ENCODE assay signal across 9 cellular contexts in the genomic region with DNA sequence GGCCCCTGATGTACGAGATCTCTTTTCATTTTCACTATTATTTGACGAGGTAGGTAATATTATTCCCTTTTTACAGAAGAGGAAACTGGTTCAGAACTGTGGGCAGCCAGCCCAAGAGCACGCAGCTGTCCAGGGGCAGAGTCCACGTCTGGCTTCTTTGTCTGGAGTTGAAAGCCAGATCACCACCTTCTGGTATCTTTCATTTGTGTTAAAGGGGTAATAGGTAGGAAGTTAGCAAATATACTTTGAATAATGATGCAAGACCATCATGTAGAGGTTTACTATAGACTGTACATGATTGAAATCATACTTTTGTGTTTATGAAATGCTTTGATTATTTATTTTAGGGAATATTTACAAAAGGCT.
DNase-seq lines count a peak whose midpoint lies in the region; ATAC-seq lines count a peak whose summit lies in the region.
"Had no signal": no experiment of that assay in that cellular context is flagged by ENCODE, and none has a peak within 500 bp of the region (broad histone marks: within the 10 kb centered on the region; RNA-seq: fewer than 3 reads in every experiment).

No MANE protein-coding gene starts in this region.

- peak overlapping the region; percentile 84 for H3K4me3 Mint-ChIP-seq in activated T-helper 1 cell treated with anti-CD3 and anti-CD28 coated beads, Interleukin-12 subunit alpha, Interleukin-12 subunit beta, Interleukin-2, Interleukin-4 antibody, amounts not matched to agents 30 ng/mL and 10 ng/mL and 1 ng/mL, durations not matched to agents 14 hours and 24 hours and 36 hours
- peak overlapping the region; percentile 71 for H3K4me3 Mint-ChIP-seq in stimulated activated effector memory CD8-positive, alpha-beta T cell treated with anti-CD3 and anti-CD28 coated beads, Interleukin-12 subunit alpha, Interleukin-12 subunit beta, amount 100 ng/mL, for 72 hours

- peak overlapping the region; percentile 98 for H3K27ac Mint-ChIP-seq in activated T-helper 1 cell treated with anti-CD3 and anti-CD28 coated beads, Interleukin-12 subunit alpha, Interleukin-12 subunit beta, Interleukin-2, Interleukin-4 antibody, amounts not matched to agents 30 ng/mL and 10 ng/mL and 1 ng/mL, durations not matched to agents 14 hours and 24 hours and 36 hours
- H3K27ac Mint-ChIP-seq in stimulated activated effector memory CD8-positive, alpha-beta T cell treated with anti-CD3 and anti-CD28 coated beads, Interleukin-12 subunit alpha, Interleukin-12 subunit beta, amount 100 ng/mL, for 72 hours = peak overlapping the region; percentile 93

- peak overlapping the region; percentile 36 for H3K27ac ChIP-seq in iPS-18a (ENCODE audit: low read length)

- peaks cover 58% of the 10 kb centered on the region for H3K36me3 Mint-ChIP-seq in activated T-helper 1 cell treated with anti-CD3 and anti-CD28 coated beads, Interleukin-12 subunit alpha, Interleukin-12 subunit beta, Interleukin-2, Interleukin-4 antibody, amounts not matched to agents 30 ng/mL and 10 ng/mL and 1 ng/mL, durations not matched to agents 14 hours and 24 hours and 36 hours (ENCODE audit: low read depth)
- H3K36me3 Mint-ChIP-seq in stimulated activated effector memory CD8-positive, alpha-beta T cell treated with anti-CD3 and anti-CD28 coated beads, Interleukin-12 subunit alpha, Interleukin-12 subunit beta, amount 100 ng/mL, for 72 hours = peaks cover 100% of the 10 kb centered on the region

- intact Hi-C loops in activated T-helper 1 cell treated with anti-CD3 and anti-CD28 coated beads, Interleukin-12 subunit alpha, Interleukin-12 subunit beta, Interleukin-2, Interleukin-4 antibody, amounts not matched to agents 30 ng/mL and 10 ng/mL and 1 ng/mL, durations not matched to agents 14 hours and 24 hours and 36 hours (cut with micrococcal nuclease) = no loop called here

- peak overlapping the region; percentile 50 for H3K9ac ChIP-seq in iPS-18a (ENCODE audit: low read length)

- no peaks in the 10 kb centered on the region for H3K27me3 Mint-ChIP-seq in activated T-helper 1 cell treated with anti-CD3 and anti-CD28 coated beads, Interleukin-12 subunit alpha, Interleukin-12 subunit beta, Interleukin-2, Interleukin-4 antibody, amounts not matched to agents 30 ng/mL and 10 ng/mL and 1 ng/mL, durations not matched to agents 14 hours and 24 hours and 36 hours (ENCODE audit: insufficient read depth)

- H3K4me1 Mint-ChIP-seq in activated T-helper 1 cell treated with anti-CD3 and anti-CD28 coated beads, Interleukin-12 subunit alpha, Interleukin-12 subunit beta, Interleukin-2, Interleukin-4 antibody, amounts not matched to agents 30 ng/mL and 10 ng/mL and 1 ng/mL, durations not matched to agents 14 hours and 24 hours and 36 hours (ENCODE audit: low read depth) = peaks cover 70% of the 10 kb centered on the region
- H3K4me1 Mint-ChIP-seq in stimulated activated effector memory CD8-positive, alpha-beta T cell treated with anti-CD3 and anti-CD28 coated beads, Interleukin-12 subunit alpha, Interleukin-12 subunit beta, amount 100 ng/mL, for 72 hours = peaks cover 54% of the 10 kb centered on the region

- H3K36me3 ChIP-seq in iPS-18a (ENCODE audit: control insufficient read depth, low read depth, low read length) = no peaks in the 10 kb centered on the region
- H3K36me3 ChIP-seq: esophagus squamous epithelium had no signal

- no peak for ATAC-seq in stimulated activated effector memory CD8-positive, alpha-beta T cell treated with anti-CD3 and anti-CD28 coated beads, Interleukin-12 subunit alpha, Interleukin-12 subunit beta, amount 100 ng/mL, for 72 hours
- no peak for ATAC-seq in HG03571 (IDR thresholded peaks at IDR 0.05; ENCODE audit: unreplicated experiment)

- no peaks in the 10 kb centered on the region for H3K9me3 Mint-ChIP-seq in activated T-helper 1 cell treated with anti-CD3 and anti-CD28 coated beads, Interleukin-12 subunit alpha, Interleukin-12 subunit beta, Interleukin-2, Interleukin-4 antibody, amounts not matched to agents 30 ng/mL and 10 ng/mL and 1 ng/mL, durations not matched to agents 14 hours and 24 hours and 36 hours
- no peaks in the 10 kb centered on the region for H3K9me3 Mint-ChIP-seq in stimulated activated effector memory CD8-positive, alpha-beta T cell treated with anti-CD3 and anti-CD28 coated beads, Interleukin-12 subunit alpha, Interleukin-12 subunit beta, amount 100 ng/mL, for 72 hours

- H3K4me1 ChIP-seq in iPS-18a (ENCODE audit: control insufficient read depth, low read depth, low read length) = peaks cover 52% of the 10 kb centered on the region

- H3K27me3 ChIP-seq in iPS-18a (ENCODE audit: control insufficient read depth, insufficient read depth, low read length) = no peaks in the 10 kb centered on the region
- H3K27me3 ChIP-seq: esophagus squamous epithelium had no signal

- peak; percentile 9 to 34 for DNase-seq in NCI-H526 (lab: John Stamatoyannopoulos, UW)
- no peak for DNase-seq in NCI-H526 treated with DMSO at 0.1 percent for 48 hours (lab: John Stamatoyannopoulos, UW)
- no peak for DNase-seq in activated T-helper 1 cell treated with anti-CD3 and anti-CD28 coated beads, Interleukin-12 subunit alpha, Interleukin-12 subunit beta, Interleukin-2, Interleukin-4 antibody, amounts not matched to agents 30 ng/mL and 10 ng/mL and 1 ng/mL, durations not matched to agents 14 hours and 24 hours and 36 hours (ENCODE audit: low spot score)
- DNase-seq in stimulated activated effector memory CD8-positive, alpha-beta T cell treated with anti-CD3 and anti-CD28 coated beads, Interleukin-12 subunit alpha, Interleukin-12 subunit beta, amount 100 ng/mL, for 72 hours (ENCODE audit: low spot score in 2 of 2) = peak in 1 of 2 donors; percentile 29
- DNase-seq in stimulated activated CD4-positive, alpha-beta T cell treated with anti-CD3 and anti-CD28 coated beads, Interleukin-4, amount 100 ng/mL, for 4 hours = no peak
- DNase-seq in T-helper 9 cell = no peak
- DNase-seq: esophagus squamous epithelium had no signal

- H3K9me3 ChIP-seq in iPS-18a (ENCODE audit: control insufficient read depth, low read depth, low read length) = no peaks in the 10 kb centered on the region
- H3K9me3 ChIP-seq: esophagus squamous epithelium had no signal

- peak overlapping the region; percentile 12 for H3K4me3 ChIP-seq in iPS-18a (ENCODE audit: low read length)

Comparison
In these comparisons a context has a peak if more than half of its experiments do, and no peak if none do; other contexts are left out.
1. DNase-seq: peak in NCI-H526 (2 of 2); none in NCI-H526 treated with DMSO at 0.1 percent for 48 hours (single experiment), activated T-helper 1 cell treated with anti-CD3 and anti-CD28 coated beads, Interleukin-12 subunit alpha, Interleukin-12 subunit beta, Interleukin-2, Interleukin-4 antibody, amounts not matched to agents 30 ng/mL and 10 ng/mL and 1 ng/mL, durations not matched to agents 14 hours and 24 hours and 36 hours (single experiment), stimulated activated CD4-positive, alpha-beta T cell treated with anti-CD3 and anti-CD28 coated beads, Interleukin-4, amount 100 ng/mL, for 4 hours (0 of 2) and T-helper 9 cell (single experiment).